13 cellular contexts compared by ENCODE assay signal in genomic region chr1:1942753-1943656, GRCh38. TPM values are rescaled to one million over a fixed set of nuclear protein-coding genes. Genes with fewer than 3 reads are reported as not detected.
A peak's percentile ranks its signal among the peaks of the same experiment; 100 is the strongest.
DNase-seq lines count a peak whose midpoint lies in the region; ATAC-seq and TF ChIP-seq lines count a peak whose summit lies in the region.
"Had no signal": no experiment of that assay in that cellular context is flagged by ENCODE, and none has a peak within 500 bp of the region (broad histone marks: within the 10 kb centered on the region; RNA-seq: fewer than 3 reads in every experiment).

No MANE protein-coding gene starts in this region.

- POLR2A ChIA-PET in HCT116 (lab: Charles Lee) = interaction anchor here (1.0 kb wide), 1 partner anchor 106 kb away, joined by 3 read pairs; no protein-coding TSS in a partner anchor
- POLR2A ChIA-PET in Panc1 (lab: Charles Lee) = interaction anchor here (0.5 kb wide), 1 partner anchor 53 kb away, joined by 3 read pairs; no protein-coding TSS in a partner anchor

- H3K36me3 ChIP-seq in HCT116 (ENCODE audit: control insufficient read depth in 1 of 2, insufficient read depth in 2 of 2, low read length in 2 of 2) (no peaks in the 10 kb centered on the region), Panc1 (ENCODE audit: control insufficient read depth, insufficient read depth, low read length) (no peaks in the 10 kb centered on the region), duodenal mucosa (ENCODE audit: control insufficient read depth in 1 of 2, insufficient read depth in 2 of 2, low read length in 2 of 2) (no peaks in the 10 kb centered on the region), trophoblast cell (ENCODE audit: control insufficient read depth in 1 of 2, insufficient read depth in 2 of 2, low read length in 2 of 2) (no peaks in the 10 kb centered on the region)
- H3K36me3 ChIP-seq: thoracic aorta had no signal

- H4K8ac ChIP-seq in trophoblast cell (ENCODE audit: low read depth, low read length) = no peak overlapping the region

- H3K79me2 ChIP-seq in HCT116 (ENCODE audit: insufficient read depth, low read length) (no peaks in the 10 kb centered on the region), trophoblast cell (ENCODE audit: control insufficient read depth, insufficient read depth, low read length, poor library complexity) (no peaks in the 10 kb centered on the region)

- H3K27me3 ChIP-seq in HCT116 (ENCODE audit: insufficient read depth, low read length) (no peaks in the 10 kb centered on the region), Panc1 (ENCODE audit: control insufficient read depth, insufficient read depth, low read length) (no peaks in the 10 kb centered on the region), duodenal mucosa (ENCODE audit: control insufficient read depth in 1 of 2, insufficient read depth in 2 of 2, low read length in 2 of 2) (peaks cover 0 to 14% of the 10 kb centered on the region in 2 donors), trophoblast cell (ENCODE audit: insufficient read depth, low read length) (no peaks in the 10 kb centered on the region)
- H3K27me3 ChIP-seq: dorsolateral prefrontal cortex had no signal

- BruUV-seq in HCT116 (replicated peaks; lab: Mats Ljungman, UMichigan) = no TSS peak
- BruUV-seq in Panc1 (replicated peaks; lab: Mats Ljungman, UMichigan) = no TSS peak

- peak overlapping the region; percentile 91; the same call in 1 of the 2 replicates for H3K4me2 ChIP-seq in HCT116 (ENCODE audit: low read length)
- no peak overlapping the region for H3K4me2 ChIP-seq in trophoblast cell (ENCODE audit: low read length)

- H2BK12ac ChIP-seq in trophoblast cell (ENCODE audit: low read length) = no peak overlapping the region

- intact Hi-C loops in HCT116 (cut with micrococcal nuclease) = no loop called here
- intact Hi-C loops in Panc1 (cut with micrococcal nuclease; ENCODE audit: unreplicated experiment) = loop anchor here (5.0 kb wide), 1 partner anchor 104 kb away; no protein-coding TSS in a partner anchor

- no peaks in the 10 kb centered on the region for H4K20me1 ChIP-seq in HCT116 (ENCODE audit: insufficient read depth)

- CTCF ChIA-PET in HCT116 (lab: Charles Lee) = interaction anchor here (2.0 to 2.8 kb wide), 2 partner anchors 16 to 102 kb away, joined by 5 to 52 read pairs; no protein-coding TSS in a partner anchor
- CTCF ChIA-PET in Panc1 (lab: Charles Lee) = interaction anchor here (1.1 kb wide), 1 partner anchor 102 kb away, joined by 3 read pairs; no protein-coding TSS in a partner anchor

- no CpG with 5 or more reads among the region's 45 CpGs for WGBS in trophoblast cell (ENCODE audit: extremely low coverage, insufficient coverage, insufficient read length)

- no peak overlapping the region for H3K23ac ChIP-seq in trophoblast cell (ENCODE audit: low read length)

- RAD21 ChIA-PET in HCT116 (lab: Charles Lee; ENCODE audit: low non-redundant PET in 1 of 2, low total read pairs in 2 of 2, uncharacterized antibody in 2 of 2, unreplicated experiment in 2 of 2) = no interaction called here

- H4K12ac ChIP-seq in trophoblast cell (ENCODE audit: low read depth, low read length) = no peak overlapping the region

- H3K9ac ChIP-seq in HCT116 (ENCODE audit: low read length) (no peak overlapping the region), duodenal mucosa (ENCODE audit: low read depth in 1 of 2, low read length in 2 of 2) (peak overlapping the region in 1 of 2 donors; percentile 60), trophoblast cell (ENCODE audit: low read length) (no peak overlapping the region)

- in situ Hi-C loops in Panc1 (cut with HindIII; ENCODE audit: low pct_unique_long_range_greater_than_20kb, low sequenced_read_pairs) = no loop called here

- no peak overlapping the region for H2AK5ac ChIP-seq in trophoblast cell (ENCODE audit: low read length)

- H3K27ac ChIP-seq in HCT116 (ENCODE audit: low read depth, low read length) (no peak overlapping the region; the same call in 1 of the 2 replicates), Panc1 (ENCODE audit: low read length) (no peak overlapping the region), duodenal mucosa (ENCODE audit: low read depth, low read length) (no peak overlapping the region), trophoblast cell (ENCODE audit: low read depth, low read length) (no peak overlapping the region)
- H3K27ac ChIP-seq: PC-9, thoracic aorta had no signal

- H4K91ac ChIP-seq in trophoblast cell (ENCODE audit: low read depth, low read length) = no peak overlapping the region

- no peak overlapping the region for H3K4me3 Mint-ChIP-seq in nephron progenitor cell

- peaks cover 5% of the 10 kb centered on the region for H3K4me1 Mint-ChIP-seq in nephron progenitor cell

- H3K79me1 ChIP-seq in trophoblast cell (ENCODE audit: low read length) = no peaks in the 10 kb centered on the region

- TF ChIP-seq RAD21 in HCT116 (IDR thresholded peaks at IDR 0.05; ENCODE audit: low read depth) = no peak

- no peak overlapping the region for H3K27ac Mint-ChIP-seq in nephron progenitor cell

- DNase-seq in HCT116 (ENCODE audit: low read depth, low spot score) (no peak), Panc1 (ENCODE audit: low read depth, low spot score) (no peak), trophoblast cell (peak; percentile 29 to 34), NCI-H2029 (lab: John Stamatoyannopoulos, UW) (no peak), Kasumi-1 (lab: John Stamatoyannopoulos, UW) (no peak), nephron progenitor cell (no peak)

- H2BK120ac ChIP-seq in trophoblast cell (ENCODE audit: insufficient read depth, low read length, poor library complexity) = no peak overlapping the region

- no peaks in the 10 kb centered on the region for H3K9me2 ChIP-seq in HCT116 (ENCODE audit: insufficient read depth)

- TF ChIP-seq CTCF in HCT116 (IDR thresholded peaks at IDR 0.05 in 2 of 3, conservative IDR thresholded peaks at IDR 0.05 in 1 of 3; ENCODE audit: borderline replicate concordance in 1 of 3, insufficient read depth in 1 of 3, low read depth in 2 of 3, low read length in 2 of 3) (no peak), Panc1 (IDR thresholded peaks at IDR 0.05) (no peak), nephron progenitor cell (IDR thresholded peaks at IDR 0.05) (no peak)

- H3K4me1 ChIP-seq in HCT116 (ENCODE audit: control insufficient read depth in 1 of 2, insufficient read depth in 2 of 2, low read length in 2 of 2) = peaks cover 0 to 10% of the 10 kb centered on the region in 2 experiments; a peak in 1 of 4 replicates
- H3K4me1 ChIP-seq in Panc1 (ENCODE audit: control insufficient read depth, insufficient read depth, low read length) = no peaks in the 10 kb centered on the region; the same call in 1 of the 2 replicates
- peaks cover 8 to 37% of the 10 kb centered on the region in 2 donors for H3K4me1 ChIP-seq in duodenal mucosa (ENCODE audit: control insufficient read depth in 1 of 2, insufficient read depth in 2 of 2, low read length in 2 of 2)
- H3K4me1 ChIP-seq in trophoblast cell (ENCODE audit: control insufficient read depth in 1 of 2, insufficient read depth in 2 of 2, low read length in 2 of 2) = peaks cover 0 to 1% of the 10 kb centered on the region in 2 experiments

- H3K4ac ChIP-seq in trophoblast cell (ENCODE audit: low read depth, low read length) = no peak overlapping the region

- H3K9me3 ChIP-seq in HCT116 (ENCODE audit: control insufficient read depth in 1 of 2, insufficient read depth in 1 of 2, low read depth in 1 of 2, low read length in 2 of 2) (no peaks in the 10 kb centered on the region), Panc1 (ENCODE audit: control insufficient read depth, insufficient read depth, low read depth, low read length) (no peaks in the 10 kb centered on the region), duodenal mucosa (ENCODE audit: control insufficient read depth in 1 of 2, low read length in 2 of 2) (no peaks in the 10 kb centered on the region), trophoblast cell (ENCODE audit: insufficient read depth, low read depth, low read length) (peaks cover 4% of the 10 kb centered on the region)
- H3K9me3 ChIP-seq: thoracic aorta had no signal

- no peaks in the 10 kb centered on the region for H3K9me3 Mint-ChIP-seq in nephron progenitor cell

- H2BK5ac ChIP-seq in trophoblast cell (ENCODE audit: low read depth, low read length, poor library complexity) = no peak overlapping the region

- no peak for TF ChIP-seq POLR2A in HCT116 (IDR thresholded peaks at IDR 0.05; ENCODE audit: borderline replicate concordance, extremely low read depth, insufficient read depth, insufficient read length)

- peaks cover 20% of the 10 kb centered on the region for H3K27me3 Mint-ChIP-seq in nephron progenitor cell (ENCODE audit: low read depth, poor library complexity)

- no peak overlapping the region for H3K18ac ChIP-seq in trophoblast cell (ENCODE audit: low read length)

- ATAC-seq in HCT116 (no peak), Panc1 (peak; percentile 2; the same call in 1 of the 2 replicates), HG02973 (IDR thresholded peaks at IDR 0.05; ENCODE audit: unreplicated experiment) (no peak)

- H3K36me3 Mint-ChIP-seq in nephron progenitor cell (ENCODE audit: low read depth) = no peaks in the 10 kb centered on the region

- H3K14ac ChIP-seq in trophoblast cell (ENCODE audit: low read length) = no peak overlapping the region

- H3K4me3 ChIP-seq in HCT116 (replicated peaks in 1 of 2; ENCODE audit: low read depth in 1 of 2, low read length in 2 of 2) (no peak overlapping the region), Panc1 (ENCODE audit: low read depth in 2 of 2, low read length in 2 of 2) (no peak overlapping the region), duodenal mucosa (ENCODE audit: low read depth in 1 of 2, low read length in 2 of 2) (peak overlapping the region; percentile 37 to 55), trophoblast cell (ENCODE audit: low read depth, low read length) (no peak overlapping the region)

- no peak overlapping the region for H2AFZ ChIP-seq in HCT116 (ENCODE audit: low read depth, low read length, poor library complexity, severe bottlenecking)
- H2AFZ ChIP-seq in trophoblast cell (ENCODE audit: insufficient read depth, low read length, poor library complexity) = no peak overlapping the region

TF ChIP-seq in HCT116, 20 proteins besides CTCF, POLR2A, EP300 and RAD21 (continues in another document):
- TF ChIP-seq, protein P1, sequence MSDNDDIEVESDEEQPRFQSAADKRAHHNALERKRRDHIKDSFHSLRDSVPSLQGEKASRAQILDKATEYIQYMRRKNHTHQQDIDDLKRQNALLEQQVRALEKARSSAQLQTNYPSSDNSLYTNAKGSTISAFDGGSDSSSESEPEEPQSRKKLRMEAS (IDR thresholded peaks at IDR 0.05) = no peak
- no peak for TF ChIP-seq EZH2 (IDR thresholded peaks at IDR 0.05)

RNA-seq across cellular contexts. Expression of gene TMEM52, which starts 23.9 kb away (rescaled TPM):
- total RNA-seq in HCT116 (2021; ENCODE audit: unreplicated experiment) = 27.5 TPM
- 27.5 and 29.4 TPM in 2 replicates for polyA plus RNA-seq in HCT116 (2012)
- total RNA-seq in Panc1 (2021; ENCODE audit: unreplicated experiment) = 2.5 TPM
- 4.1 TPM for polyA plus RNA-seq in Panc1 (2012; ENCODE audit: insufficient read length)
- polyA plus RNA-seq in trophoblast cell (2013) = 3.7 and 4.1 TPM in 2 replicates
- total RNA-seq: thoracic aorta had no signal

RNA-seq across cellular contexts. Expression of gene CALML6, which starts 27.9 kb away (rescaled TPM):
- total RNA-seq in HCT116 (2021; ENCODE audit: unreplicated experiment) (2.3 TPM), Panc1 (2021; ENCODE audit: unreplicated experiment) (1.5 TPM)
- 0.62 and 1.7 TPM in 2 replicates for polyA plus RNA-seq in HCT116 (2012)
- 1.8 TPM for polyA plus RNA-seq in Panc1 (2012; ENCODE audit: insufficient read length)
- polyA plus RNA-seq in trophoblast cell (2013) = 0.19 and 0.25 TPM in 2 replicates
- total RNA-seq: epithelial cell of proximal tubule, frontal cortex, thoracic aorta had no signal

RNA-seq across cellular contexts. Expression of gene GNB1, which starts 52.1 kb away (rescaled TPM):
- total RNA-seq in HCT116 (2021; ENCODE audit: unreplicated experiment) = 371 TPM
- polyA plus RNA-seq in HCT116 (2012) = 424 and 488 TPM in 2 replicates
- 499 TPM for total RNA-seq in Panc1 (2021; ENCODE audit: unreplicated experiment)
- polyA plus RNA-seq in Panc1 (2012; ENCODE audit: insufficient read length) = 736 TPM
- 211 and 220 TPM in 2 replicates for polyA plus RNA-seq in trophoblast cell (2013)

Comparison
In these comparisons a context has a peak if more than half of its experiments do, and no peak if none do; other contexts are left out.
1. DNase-seq: peak in trophoblast cell (2 of 2); none in HCT116 (single experiment), Panc1 (single experiment), NCI-H2029 (single experiment), Kasumi-1 (0 of 2) and nephron progenitor cell (single experiment).
2. H3K4me3 ChIP-seq: peak in duodenal mucosa (2 of 2); none in HCT116 (0 of 2), Panc1 (0 of 2) and trophoblast cell (single experiment).